In the genomic region with DNA sequence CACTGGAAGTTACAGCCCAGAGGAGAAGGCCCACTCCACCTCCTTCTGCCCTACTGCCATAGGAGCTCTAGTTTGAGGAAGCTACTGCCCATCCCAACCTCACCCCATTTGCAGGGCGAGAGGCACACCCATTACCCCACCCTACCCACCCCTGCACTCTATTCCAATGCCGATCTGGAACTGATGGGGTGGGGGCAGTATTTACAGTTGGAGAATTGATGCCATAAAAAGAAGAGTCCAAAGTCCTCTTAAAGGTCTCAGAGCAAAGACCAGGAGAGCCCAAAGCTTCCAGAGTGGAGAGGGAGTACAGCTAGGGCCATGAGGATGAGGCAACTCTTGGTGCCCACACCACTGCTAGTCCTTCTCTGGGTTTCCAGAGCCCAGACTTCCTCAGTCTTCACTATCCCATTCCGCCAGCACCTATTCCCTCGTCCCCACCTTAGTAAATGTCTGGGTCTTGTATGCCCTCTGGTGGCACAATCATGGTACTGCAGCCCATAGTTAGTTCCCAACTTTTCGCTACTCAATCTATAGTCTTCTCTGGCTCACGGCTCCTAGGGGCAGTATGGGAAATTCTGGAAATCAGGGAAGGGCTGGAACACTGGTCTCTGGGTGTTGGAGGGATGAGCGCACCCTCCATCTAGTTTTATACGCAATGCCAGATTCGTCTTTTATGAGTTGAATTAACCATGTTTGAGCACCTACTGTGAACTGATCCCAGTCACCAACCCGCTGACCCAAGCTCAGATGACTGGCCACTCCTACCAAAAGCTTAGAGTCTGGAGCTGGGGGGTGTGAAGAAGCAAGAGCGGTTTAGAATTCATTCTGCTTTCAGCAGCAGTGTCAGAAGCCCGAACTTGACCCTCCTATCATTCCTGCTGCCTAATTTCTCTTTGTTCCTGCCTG, we compare ENCODE assay signal across 8 cellular contexts. TPM values are rescaled to one million over a fixed set of nuclear protein-coding genes. Genes with fewer than 3 reads are reported as not detected.
DNase-seq lines count a peak whose midpoint lies in the region; ATAC-seq and TF ChIP-seq lines count a peak whose summit lies in the region.

No MANE protein-coding gene starts in this region.

- ATAC-seq in GM18907 (IDR thresholded peaks at IDR 0.05; ENCODE audit: unreplicated experiment) (peak; percentile 50), body of pancreas (peak; percentile 92), gastrocnemius medialis (peak; percentile 94 to 96), GM18517 (IDR thresholded peaks at IDR 0.05; ENCODE audit: unreplicated experiment) (no peak)

- CTCF ChIA-PET in AG04450 (lab: Charles Lee): interaction anchor here (0.6 to 7.4 kb wide), 21 partner anchors 8 to 254 kb away, joined by 3 to 125 read pairs (median 5); a partner anchor contains a TSS

- POLR2A ChIA-PET in AG04450 (lab: Yijun Ruan, JAX): interaction anchor here (0.6 to 1.9 kb wide), 2 partner anchors 15 to 34 kb away, joined by 4 to 5 read pairs; no protein-coding TSS in a partner anchor

- WGBS in body of pancreas, 2 donors: 16 to 19% methylated on average over 11 to 12 of the region's 12 CpGs

- H3K36me3 ChIP-seq in body of pancreas (replicated peaks in 1 of 2; ENCODE audit: insufficient read depth in 1 of 2, low read depth in 2 of 2) (no peaks in the 10 kb centered on the region), gastrocnemius medialis (no peaks in the 10 kb centered on the region)

- no peak overlapping the region for H3K27ac ChIP-seq in AG04450 (ENCODE audit: low read depth, low read length)
- H3K27ac ChIP-seq in body of pancreas: no peak overlapping the region
- H3K27ac ChIP-seq in gastrocnemius medialis: no peak overlapping the region

- intact Hi-C loops in body of pancreas (cut with DNase I) (loop anchor here (2.0 kb wide), 1 partner anchor 43 kb away; no protein-coding TSS in a partner anchor), gastrocnemius medialis (cut with DNase I; ENCODE audit: low total_unique reads) (loop anchor here (1.0 to 5.0 kb wide), 3 partner anchors 43 to 254 kb away; no protein-coding TSS in a partner anchor)

- H3K4me3 ChIP-seq in AG04450 (ENCODE audit: low read depth, low read length) (no peak overlapping the region), body of pancreas (no peak overlapping the region), gastrocnemius medialis (no peak overlapping the region)

- in situ Hi-C loops in gastrocnemius medialis (cut with MboI; ENCODE audit: low sequenced_read_pairs in 4 of 4): loop anchor here (5.0 to 25.0 kb wide), 3 partner anchors 34 to 259 kb away; a partner anchor contains a TSS

- DNase-seq in AG04450 (ENCODE audit: low read depth, low spot score) (no peak), NCI-H146 (lab: John Stamatoyannopoulos, UW) (peak; percentile 76), T-helper 9 cell (peak; percentile 50), body of pancreas (peak; percentile 79 to 87 (median 82)), hippocampal formation (lab: John Stamatoyannopoulos, UW) (peak; percentile 55 to 60), gastrocnemius medialis (peak; percentile 22 to 64)

- peaks cover 13% of the 10 kb centered on the region for H3K4me1 ChIP-seq in body of pancreas
- peaks cover 4 to 6% of the 10 kb centered on the region in 2 donors for H3K4me1 ChIP-seq in gastrocnemius medialis

- H3K9me3 ChIP-seq in AG04450 (ENCODE audit: control insufficient read depth, insufficient read depth, low read length) (no peaks in the 10 kb centered on the region), body of pancreas (no peaks in the 10 kb centered on the region), gastrocnemius medialis (no peaks in the 10 kb centered on the region)

- no peaks in the 10 kb centered on the region for H3K27me3 ChIP-seq in AG04450 (ENCODE audit: control insufficient read depth, insufficient read depth, low read length)
- no peaks in the 10 kb centered on the region for H3K27me3 ChIP-seq in body of pancreas
- H3K27me3 ChIP-seq in gastrocnemius medialis: no peaks in the 10 kb centered on the region

- TF ChIP-seq POLR2A in body of pancreas (IDR thresholded peaks at IDR 0.05) (no peak), gastrocnemius medialis (IDR thresholded peaks at IDR 0.05) (no peak)

- peak; percentile 93 for TF ChIP-seq CTCF in AG04450 (IDR thresholded peaks at IDR 0.05; ENCODE audit: low read depth, low read length)
- peak; percentile 80 to 99 (median 98) for TF ChIP-seq CTCF in body of pancreas (IDR thresholded peaks at IDR 0.05)
- peak; percentile 92 to 96 (median 95) for TF ChIP-seq CTCF in gastrocnemius medialis (IDR thresholded peaks at IDR 0.05 in 4 of 5, conservative IDR thresholded peaks at IDR 0.05 in 1 of 5)

RNA-seq across cellular contexts. Expression of a gene that starts 6.9 kb away (rescaled TPM):
- polyA plus RNA-seq in AG04450 (2011; rRNA removed): 26.7 and 31.6 TPM in 2 replicates
- 47.7 and 54.2 TPM in 2 replicates for polyA minus RNA-seq in AG04450 (2011; rRNA and poly(A)+ RNA removed)
- total RNA-seq in body of pancreas (10 to 100 TPM; 38.6 to 59.1 TPM), gastrocnemius medialis (10 to 100 TPM; 11.4 to 13.6 (median 12.6) TPM)

RNA-seq across cellular contexts. Expression of a gene that starts 22.5 kb away (rescaled TPM):
- polyA plus RNA-seq in AG04450 (2011; rRNA removed): 44.9 and 51.7 TPM in 2 replicates
- 36.1 and 45.3 TPM in 2 replicates for polyA minus RNA-seq in AG04450 (2011; rRNA and poly(A)+ RNA removed)
- 1 to 10 TPM; 4.0 to 6.7 TPM for total RNA-seq in body of pancreas
- 1 to 10 TPM; 1.2 to 5.7 (median 2.7) TPM for total RNA-seq in gastrocnemius medialis

RNA-seq across cellular contexts. Expression of a gene that starts 56.2 kb away (rescaled TPM):
- 56.6 and 57.4 TPM in 2 replicates for polyA plus RNA-seq in AG04450 (2011; rRNA removed)
- polyA minus RNA-seq in AG04450 (2011; rRNA and poly(A)+ RNA removed): 43.9 and 53.5 TPM in 2 replicates
- total RNA-seq in body of pancreas: 10 to 100 TPM; 37.4 to 50.8 TPM
- total RNA-seq in gastrocnemius medialis: 10 to 100 TPM; 55.8 to 80.6 (median 75.7) TPM
